Comparison of ENCODE assay signal across 2 cellular contexts in the genomic region with DNA sequence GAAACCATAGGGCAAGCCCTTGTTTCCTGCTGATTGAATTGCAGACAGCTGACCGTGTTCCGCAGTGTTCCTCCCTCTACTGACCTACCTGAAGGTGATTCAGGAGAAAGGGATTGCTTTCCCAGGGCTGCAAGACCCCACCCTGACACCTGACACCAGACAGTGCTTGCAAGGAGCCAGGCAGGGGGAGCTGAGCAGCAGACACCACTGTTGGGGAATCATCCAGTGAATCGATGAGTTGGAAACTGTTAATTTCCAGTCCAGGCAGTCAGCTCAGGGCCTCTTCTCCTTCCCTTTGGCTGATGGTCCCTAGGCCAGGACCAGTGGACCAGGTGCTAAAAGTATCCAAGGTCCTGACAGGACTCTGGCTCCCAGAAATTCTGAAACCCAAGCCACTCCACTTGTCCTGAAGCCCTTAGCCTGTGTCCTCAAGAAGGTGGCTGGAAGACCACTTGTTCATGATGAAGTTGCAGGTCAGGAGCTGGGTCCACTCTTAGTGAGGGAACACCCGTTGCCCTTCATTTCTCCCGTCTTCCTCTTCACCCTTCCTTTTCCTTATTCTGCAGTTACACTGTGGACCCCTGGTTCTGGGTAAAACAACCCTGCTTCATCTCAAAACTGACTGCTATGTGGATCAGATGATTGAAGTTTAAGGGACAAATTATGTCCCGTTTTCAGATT.
TF ChIP-seq lines count a peak whose summit lies in the region.

No MANE protein-coding gene starts in this region.

TF ChIP-seq in HEK293T, 16 proteins besides CTCF, POLR2A, EP300 and RAD21:
- TF ChIP-seq SUZ12 (IDR thresholded peaks at IDR 0.05) (no peak), ELF4 (IDR thresholded peaks at IDR 0.05) (peak; percentile 40; the same call in 1 of the 2 replicates)

TF ChIP-seq in K562, 482 proteins besides CTCF, POLR2A, EP300 and RAD21 (continues in another document):
- TF ChIP-seq MAFG (tag; conservative IDR thresholded peaks at IDR 0.05), result no peak
- TF ChIP-seq, protein P1, sequence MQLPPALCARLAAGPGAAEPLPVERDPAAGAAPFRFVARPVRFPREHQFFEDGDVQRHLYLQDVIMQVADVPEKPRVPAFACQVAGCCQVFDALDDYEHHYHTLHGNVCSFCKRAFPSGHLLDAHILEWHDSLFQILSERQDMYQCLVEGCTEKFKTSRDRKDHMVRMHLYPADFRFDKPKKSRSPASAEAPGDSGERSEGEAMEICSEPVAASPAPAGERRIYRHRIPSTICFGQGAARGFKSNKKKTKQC (CRISPR knock-in tag; IDR thresholded peaks at IDR 0.05), result no peak
- TF ChIP-seq KHSRP (IDR thresholded peaks at IDR 0.05), result peak; percentile 65
- TF ChIP-seq SIRT6 (IDR thresholded peaks at IDR 0.05; ENCODE audit: low read depth, low read length), result peak; percentile 58
- TF ChIP-seq IFI16 (CRISPR knock-in tag; IDR thresholded peaks at IDR 0.05), result no peak
- TF ChIP-seq ZNF175 (CRISPR knock-in tag; IDR thresholded peaks at IDR 0.05; ENCODE audit: low read depth), result no peak
- no peak for TF ChIP-seq ZNF766 (CRISPR knock-in tag; conservative IDR thresholded peaks at IDR 0.05)
- 0 out of 2 replicates have a peak, but pooled peaks have one; percentile 31 for TF ChIP-seq CEBPG (CRISPR knock-in tag; IDR thresholded peaks at IDR 0.05)
- TF ChIP-seq CEBPG (tag; conservative IDR thresholded peaks at IDR 0.05 in 1 of 2, IDR thresholded peaks at IDR 0.05 in 1 of 2), result no peak
- TF ChIP-seq FOXP1 (CRISPR knock-in tag; IDR thresholded peaks at IDR 0.05), result peak; percentile 80
- no peak for TF ChIP-seq DIDO1 (tag; IDR thresholded peaks at IDR 0.05; ENCODE audit: low read depth)
- no peak for TF ChIP-seq ZNF316 (IDR thresholded peaks at IDR 0.05)
- TF ChIP-seq TRIM25 (IDR thresholded peaks at IDR 0.05; ENCODE audit: borderline replicate concordance), result no peak
- no peak for TF ChIP-seq SNAPC5 (CRISPR knock-in tag; IDR thresholded peaks at IDR 0.05)
- no peak for TF ChIP-seq JUND (IDR thresholded peaks at IDR 0.05; ENCODE audit: borderline replicate concordance, low read depth, low read length)
- no peak for TF ChIP-seq JUND (tag; IDR thresholded peaks at IDR 0.05; ENCODE audit: borderline replicate concordance, low read depth, low read length)
- TF ChIP-seq CCAR2 (IDR thresholded peaks at IDR 0.05; ENCODE audit: low read depth, low read length), result no peak
- TF ChIP-seq MNT (conservative IDR thresholded peaks at IDR 0.05), result no peak
- no peak for TF ChIP-seq PHF20 (IDR thresholded peaks at IDR 0.05; ENCODE audit: partially characterized antibody)
- no peak for TF ChIP-seq RREB1 (CRISPR knock-in tag; IDR thresholded peaks at IDR 0.05)
- TF ChIP-seq, protein P2, sequence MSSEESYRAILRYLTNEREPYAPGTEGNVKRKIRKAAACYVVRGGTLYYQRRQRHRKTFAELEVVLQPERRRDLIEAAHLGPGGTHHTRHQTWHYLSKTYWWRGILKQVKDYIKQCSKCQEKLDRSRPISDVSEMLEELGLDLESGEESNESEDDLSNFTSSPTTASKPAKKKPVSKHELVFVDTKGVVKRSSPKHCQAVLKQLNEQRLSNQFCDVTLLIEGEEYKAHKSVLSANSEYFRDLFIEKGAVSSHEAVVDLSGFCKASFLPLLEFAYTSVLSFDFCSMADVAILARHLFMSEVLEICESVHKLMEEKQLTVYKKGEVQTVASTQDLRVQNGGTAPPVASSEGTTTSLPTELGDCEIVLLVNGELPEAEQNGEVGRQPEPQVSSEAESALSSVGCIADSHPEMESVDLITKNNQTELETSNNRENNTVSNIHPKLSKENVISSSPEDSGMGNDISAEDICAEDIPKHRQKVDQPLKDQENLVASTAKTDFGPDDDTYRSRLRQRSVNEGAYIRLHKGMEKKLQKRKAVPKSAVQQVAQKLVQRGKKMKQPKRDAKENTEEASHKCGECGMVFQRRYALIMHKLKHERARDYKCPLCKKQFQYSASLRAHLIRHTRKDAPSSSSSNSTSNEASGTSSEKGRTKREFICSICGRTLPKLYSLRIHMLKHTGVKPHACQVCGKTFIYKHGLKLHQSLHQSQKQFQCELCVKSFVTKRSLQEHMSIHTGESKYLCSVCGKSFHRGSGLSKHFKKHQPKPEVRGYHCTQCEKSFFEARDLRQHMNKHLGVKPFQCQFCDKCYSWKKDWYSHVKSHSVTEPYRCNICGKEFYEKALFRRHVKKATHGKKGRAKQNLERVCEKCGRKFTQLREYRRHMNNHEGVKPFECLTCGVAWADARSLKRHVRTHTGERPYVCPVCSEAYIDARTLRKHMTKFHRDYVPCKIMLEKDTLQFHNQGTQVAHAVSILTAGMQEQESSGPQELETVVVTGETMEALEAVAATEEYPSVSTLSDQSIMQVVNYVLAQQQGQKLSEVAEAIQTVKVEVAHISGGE (CRISPR knock-in tag; IDR thresholded peaks at IDR 0.05), result no peak
- TF ChIP-seq CBX2 (IDR thresholded peaks at IDR 0.05; ENCODE audit: insufficient read depth, low read length, poor library complexity, severe bottlenecking), result no peak
- TF ChIP-seq FUS (optimal IDR thresholded peaks at IDR 0.05; ENCODE audit: low read depth, low read length), result no peak
- TF ChIP-seq MXI1 (IDR thresholded peaks at IDR 0.05; ENCODE audit: low read depth, low read length), result peak; percentile 16; the same call in 1 of the 2 replicates
- no peak for TF ChIP-seq CUX1 (CRISPR knock-in tag; IDR thresholded peaks at IDR 0.05)
